In genomic region chr20:41091926-41092325, GRCh38 we compare ENCODE assay signal across 17 cellular contexts. TPM values are rescaled to one million over a fixed set of nuclear protein-coding genes. Genes with fewer than 3 reads are reported as not detected.
A peak's percentile ranks its signal among the peaks of the same experiment; 100 is the strongest.
DNase-seq lines count a peak whose midpoint lies in the region; ATAC-seq and TF ChIP-seq lines count a peak whose summit lies in the region.
"Had no signal": no experiment of that assay in that cellular context is flagged by ENCODE, and none has a peak within 500 bp of the region (broad histone marks: within the 10 kb centered on the region; RNA-seq: fewer than 3 reads in every experiment).

No MANE protein-coding gene starts in this region.

- H3K4me1 ChIP-seq in GM23338 (ENCODE audit: insufficient read depth) (0 out of 2 replicates have a peak, but pooled peaks cover 4% of the 10 kb centered on the region), H9 (ENCODE audit: insufficient read depth, low read length) (no peaks in the 10 kb centered on the region)
- H3K4me1 ChIP-seq: A549, Caco-2 had no signal

- H3K36me3 ChIP-seq in GM23338 (ENCODE audit: insufficient read depth) = peaks cover 29% of the 10 kb centered on the region

- no peak overlapping the region for H3K56ac ChIP-seq in H9 (ENCODE audit: insufficient read length, low read depth, low read length)

- H3K27me3 ChIP-seq in GM23338 (ENCODE audit: insufficient read depth) (no peaks in the 10 kb centered on the region), H9 (ENCODE audit: insufficient read depth, low read length) (no peaks in the 10 kb centered on the region)
- H3K27me3 ChIP-seq: Peyer's patch had no signal

- POLR2A ChIA-PET in WTC11 (lab: Charles Lee) = no interaction called here

- no CpG with 5 or more reads among the region's 4 CpGs for WGBS in H9 (ENCODE audit: extremely low coverage, insufficient read length, low lambda C conversion rate)

- H3K9me3 ChIP-seq in H9 (ENCODE audit: control insufficient read depth, low read depth, low read length) = no peaks in the 10 kb centered on the region
- H3K9me3 ChIP-seq: A549, Caco-2, Peyer's patch had no signal

- H2BK15ac ChIP-seq in H9 (ENCODE audit: low read depth, low read length) = no peak overlapping the region

- no peak overlapping the region for H4K5ac ChIP-seq in H9 (ENCODE audit: insufficient read length, low read depth, low read length)

- H3K23ac ChIP-seq in H9 (ENCODE audit: insufficient read length, low read depth, low read length) = no peak overlapping the region

- no peak overlapping the region for H3K4me3 Mint-ChIP-seq in activated T-cell treated with anti-CD3 and anti-CD28 coated beads, Interleukin-2, amount 50 U/mL, for 24 hours
- no peak overlapping the region for H3K4me3 Mint-ChIP-seq in GM23338
- H3K4me3 Mint-ChIP-seq in WTC11 = no peak overlapping the region
- no peak overlapping the region for H3K4me3 Mint-ChIP-seq in H9
- H3K4me3 Mint-ChIP-seq: CD14-positive monocyte had no signal

- H3K27ac Mint-ChIP-seq in activated T-cell treated with anti-CD3 and anti-CD28 coated beads, Interleukin-2, amount 50 U/mL, for 24 hours = peak overlapping the region; percentile 86
- H3K27ac Mint-ChIP-seq in GM23338 (no peak overlapping the region), WTC11 (peak overlapping the region; percentile 83; the same call in 1 of the 2 replicates), H9 (no peak overlapping the region)
- H3K27ac Mint-ChIP-seq: CD14-positive monocyte had no signal

- ATAC-seq in GM23338 (no peak), WTC11 (no peak)
- ATAC-seq: A549 had no signal

- H3K23me2 ChIP-seq in H9 (ENCODE audit: insufficient read length, low read depth, low read length, poor library complexity, severe bottlenecking) = no peaks in the 10 kb centered on the region

- H2BK120ac ChIP-seq in H9 (ENCODE audit: low read depth, low read length, poor library complexity, severe bottlenecking) = no peak overlapping the region

- H3K4me1 Mint-ChIP-seq in activated T-cell treated with anti-CD3 and anti-CD28 coated beads, Interleukin-2, amount 50 U/mL, for 24 hours (ENCODE audit: low read depth) = peaks cover 10% of the 10 kb centered on the region
- H3K4me1 Mint-ChIP-seq in GM23338 (no peaks in the 10 kb centered on the region), WTC11 (peaks cover 9% of the 10 kb centered on the region), H9 (peaks cover 0 to 6% of the 10 kb centered on the region in 2 experiments; a peak in 1 of 4 replicates)
- H3K4me1 Mint-ChIP-seq: CD14-positive monocyte had no signal

- H3T11ph ChIP-seq in H9 (ENCODE audit: low read length) = no peak overlapping the region

- no peaks in the 10 kb centered on the region for H3K79me1 ChIP-seq in H9 (ENCODE audit: insufficient read depth, low read depth, low read length, poor library complexity, severe bottlenecking)

- no peak overlapping the region for H3K18ac ChIP-seq in H9 (ENCODE audit: insufficient read length, low read depth, low read length)

- no peak overlapping the region for H2AK5ac ChIP-seq in H9 (ENCODE audit: insufficient read length, low read length)

- no peak overlapping the region for H4K91ac ChIP-seq in H9 (ENCODE audit: insufficient read length, low read depth, low read length)

- peak overlapping the region; percentile 41; the same call in 1 of the 2 replicates for H3K27ac ChIP-seq in GM23338 (ENCODE audit: low read depth)
- H3K27ac ChIP-seq in H9 (ENCODE audit: insufficient read length, low read depth, low read length) = no peak overlapping the region
- H3K27ac ChIP-seq: A549, Peyer's patch had no signal

- H3K79me2 ChIP-seq in GM23338 (replicated peaks; ENCODE audit: insufficient read depth) = 0 out of 2 replicates have a peak, but pooled peaks cover 6% of the 10 kb centered on the region
- H3K79me2 ChIP-seq in H9 (ENCODE audit: insufficient read depth, low read length) = no peaks in the 10 kb centered on the region

- H3K14ac ChIP-seq in H9 (ENCODE audit: insufficient read depth, low read length) = no peak overlapping the region

- no peak for DNase-seq in activated T-cell treated with anti-CD3 and anti-CD28 coated beads, Interleukin-2, amount 50 U/mL, for 24 hours
- no peak for DNase-seq in activated T-cell treated with anti-CD3 and anti-CD28 coated beads, Interleukin-2, amount 50 U/mL, for 1 hour
- no peak for DNase-seq in GM23338 (ENCODE audit: low spot score)
- DNase-seq in WTC11 (ENCODE audit: low spot score) = no peak
- DNase-seq in fibroblast of villous mesenchyme (ENCODE audit: low read depth) = peak; percentile 73
- DNase-seq in stimulated activated CD4-positive, alpha-beta T cell treated with anti-CD3 and anti-CD28 coated beads, Interleukin-1b, Interleukin-23, amount 100 ng/mL, for 48 hours = no peak
- no peak for DNase-seq in NCI-H345 treated with DMSO at 0.1 percent for 48 hours (lab: John Stamatoyannopoulos, UW; ENCODE audit: unreplicated experiment)
- DNase-seq in H9 = no peak
- DNase-seq: Caco-2, DMS79 treated with DMSO at 0.1 percent for 48 hours, Kasumi-1, NCI-H187 treated with DMSO at 0.1 percent for 48 hours, NCI-H524, Peyer's patch, SIG-M5 had no signal

- H3K4me3 ChIP-seq in GM23338 (no peak overlapping the region), fibroblast of villous mesenchyme (ENCODE audit: low read depth, low read length) (no peak overlapping the region)
- H3K4me3 ChIP-seq: A549, Peyer's patch had no signal

- no peak overlapping the region for H4K8ac ChIP-seq in H9 (replicated peaks; ENCODE audit: insufficient read length, low read depth, low read length)

- no peak overlapping the region for H2BK12ac ChIP-seq in H9 (ENCODE audit: insufficient read length, low read depth, low read length)

- no peak overlapping the region for H3K4me2 ChIP-seq in GM23338
- no peak overlapping the region for H3K4me2 ChIP-seq in H9 (ENCODE audit: insufficient read depth, insufficient read length, low read length)
- H3K4me2 ChIP-seq: A549 had no signal

- no peak for TF ChIP-seq CTCF in GM23338 (conservative IDR thresholded peaks at IDR 0.05; ENCODE audit: low read depth in 2 of 2)
- TF ChIP-seq CTCF in WTC11 (IDR thresholded peaks at IDR 0.05) = no peak
- TF ChIP-seq CTCF in fibroblast of villous mesenchyme (IDR thresholded peaks at IDR 0.05; ENCODE audit: insufficient read depth, low read depth, low read length) = no peak
- no peak for TF ChIP-seq CTCF in H9 (conservative IDR thresholded peaks at IDR 0.05)

- H4K20me1 ChIP-seq in GM23338 (replicated peaks; ENCODE audit: insufficient read depth) (peaks cover 16% of the 10 kb centered on the region; the same call in 1 of the 2 replicates), H9 (ENCODE audit: control insufficient read depth, insufficient read depth, insufficient read length) (peaks cover 3% of the 10 kb centered on the region)

- H3K4ac ChIP-seq in H9 (ENCODE audit: low read depth, low read length) = no peak overlapping the region

- H3K9me2 ChIP-seq in GM23338 (ENCODE audit: insufficient read depth) = no peaks in the 10 kb centered on the region

- no peak overlapping the region for H3K9ac ChIP-seq in H9 (ENCODE audit: extremely low read depth, insufficient read length, low read length)

- no peaks in the 10 kb centered on the region for H3K9me3 Mint-ChIP-seq in activated T-cell treated with anti-CD3 and anti-CD28 coated beads, Interleukin-2, amount 50 U/mL, for 24 hours
- H3K9me3 Mint-ChIP-seq in GM23338 (no peaks in the 10 kb centered on the region), WTC11 (peaks cover 3% of the 10 kb centered on the region; the same call in 1 of the 2 replicates), H9 (no peaks in the 10 kb centered on the region)
- H3K9me3 Mint-ChIP-seq: CD14-positive monocyte had no signal

- peaks cover 7% of the 10 kb centered on the region; the same call in 1 of the 2 replicates for H3F3A ChIP-seq in GM23338 (replicated peaks; ENCODE audit: low read depth)

- no peaks in the 10 kb centered on the region for H3K27me3 Mint-ChIP-seq in activated T-cell treated with anti-CD3 and anti-CD28 coated beads, Interleukin-2, amount 50 U/mL, for 24 hours
- H3K27me3 Mint-ChIP-seq in GM23338 (ENCODE audit: insufficient read depth, low read depth, poor library complexity) = peaks cover 7% of the 10 kb centered on the region
- no peaks in the 10 kb centered on the region for H3K27me3 Mint-ChIP-seq in WTC11 (ENCODE audit: low read depth)
- no peaks in the 10 kb centered on the region for H3K27me3 Mint-ChIP-seq in H9 (ENCODE audit: low read depth)

- CTCF ChIA-PET in WTC11 (lab: Charles Lee) = interaction anchor here (1.1 to 2.2 kb wide), 2 partner anchors 43 to 101 kb away, joined by 3 to 10 read pairs; no protein-coding TSS in a partner anchor

- H2BK20ac ChIP-seq in H9 (ENCODE audit: low read depth, low read length, poor library complexity, severe bottlenecking) = no peak overlapping the region

- no peak overlapping the region for H2BK5ac ChIP-seq in H9 (ENCODE audit: insufficient read length, low read length)

- H2AFZ ChIP-seq in GM23338 (no peak overlapping the region), H9 (ENCODE audit: low read length) (no peak overlapping the region)

- peaks cover 81% of the 10 kb centered on the region for H3K36me3 Mint-ChIP-seq in activated T-cell treated with anti-CD3 and anti-CD28 coated beads, Interleukin-2, amount 50 U/mL, for 24 hours (ENCODE audit: low read depth)
- peaks cover 66% of the 10 kb centered on the region for H3K36me3 Mint-ChIP-seq in GM23338 (ENCODE audit: low read depth)
- peaks cover 45% of the 10 kb centered on the region for H3K36me3 Mint-ChIP-seq in WTC11
- peaks cover 22 to 68% (median 49%) of the 10 kb centered on the region in 3 experiments; a peak in 6 of 7 replicates for H3K36me3 Mint-ChIP-seq in H9 (ENCODE audit: insufficient read depth in 1 of 3, low read depth in 3 of 3)

TF ChIP-seq in WTC11, 78 proteins besides CTCF, POLR2A, EP300 and RAD21 (continues in another document):
- TF ChIP-seq PRRX2 (CRISPR knock-in tag; IDR thresholded peaks at IDR 0.05) (no peak), SP1 (CRISPR knock-in tag; conservative IDR thresholded peaks at IDR 0.05) (no peak)
- TF ChIP-seq, protein P1, sequence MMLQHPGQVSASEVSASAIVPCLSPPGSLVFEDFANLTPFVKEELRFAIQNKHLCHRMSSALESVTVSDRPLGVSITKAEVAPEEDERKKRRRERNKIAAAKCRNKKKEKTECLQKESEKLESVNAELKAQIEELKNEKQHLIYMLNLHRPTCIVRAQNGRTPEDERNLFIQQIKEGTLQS (CRISPR knock-in tag; conservative IDR thresholded peaks at IDR 0.05) = no peak

RNA-seq across cellular contexts. Expression of gene PLCG1, which starts 45.4 kb away (rescaled TPM):
- total RNA-seq in GM23338 (2014; rRNA removed; shearing (Covaris generic)) = 174 and 206 TPM in 2 replicates
- 23.8 and 27.4 TPM in 2 replicates for polyA plus RNA-seq in GM23338 (2016; fragmentation: Nextera tagmentation; extraction: Ambion mirVana)
- total RNA-seq in WTC11 (2021) (177 to 201 TPM (median 194 TPM) in 3 replicates), fibroblast of villous mesenchyme (60.9 and 94.7 TPM in 2 replicates), H9 (2021) (161 and 171 TPM in 2 replicates)

Comparison
In these comparisons a context has a peak if more than half of its experiments do, and no peak if none do; other contexts are left out.
1. H3K27ac Mint-ChIP-seq: peak in activated T-cell treated with anti-CD3 and anti-CD28 coated beads, Interleukin-2, amount 50 U/mL, for 24 hours (single experiment) and WTC11 (single experiment); none in GM23338 (single experiment) and H9 (0 of 3).